Comparison of ENCODE assay signal across 20 cellular contexts in the genomic region with DNA sequence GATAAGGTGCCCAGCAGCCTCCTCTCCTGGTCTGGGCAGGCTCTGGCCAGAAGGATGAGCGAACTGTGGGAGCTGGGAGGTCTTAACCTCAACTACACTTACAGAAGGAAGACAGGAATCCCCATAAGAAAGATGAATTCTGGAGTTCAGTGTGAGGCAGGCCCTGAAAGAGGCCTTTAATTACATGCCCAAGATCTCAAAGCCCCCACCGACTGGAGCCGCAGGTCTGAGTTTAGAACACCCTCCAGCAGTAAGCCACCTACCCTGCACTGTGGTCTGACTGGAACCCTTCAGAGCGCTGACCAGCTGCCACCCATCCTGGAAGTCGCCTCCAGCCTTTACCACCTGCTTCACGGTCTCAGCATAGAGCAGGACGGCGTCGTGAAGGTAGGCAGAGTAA. TPM values are rescaled to one million over a fixed set of nuclear protein-coding genes. Genes with fewer than 3 reads are reported as not detected.
"Had no signal": no experiment of that assay in that cellular context is flagged by ENCODE, and none has a peak within 500 bp of the region (broad histone marks: within the 10 kb centered on the region; RNA-seq: fewer than 3 reads in every experiment).

No MANE protein-coding gene starts in this region.

- DNase-seq: colonic mucosa; dermis blood vessel endothelial cell; dorsolateral prefrontal cortex; effector CD4-positive, alpha-beta T cell; effector memory CD4-positive, alpha-beta T cell; foreskin keratinocyte; heart left ventricle; hypothalamus; islet precursor cell; kidney; kidney glomerular epithelial cell; left colon; left ventricle myocardium superior; lower lobe of right lung; mesenchymal stem cell had no signal

- H3K27me3 ChIP-seq: colonic mucosa, dorsolateral prefrontal cortex, esophagus muscularis mucosa, foreskin keratinocyte, gastroesophageal sphincter, heart left ventricle, hepatocyte had no signal

- H3K27ac ChIP-seq: colonic mucosa, dorsolateral prefrontal cortex, esophagus muscularis mucosa, foreskin keratinocyte, gastroesophageal sphincter, heart left ventricle, hepatocyte, lower lobe of right lung had no signal

- H3K9me3 ChIP-seq: colonic mucosa, gastroesophageal sphincter, heart left ventricle, lower lobe of right lung, mucosa of descending colon had no signal

- H3K4me2 ChIP-seq: hepatocyte had no signal

- H3K4me3 ChIP-seq: colonic mucosa, dorsolateral prefrontal cortex, esophagus muscularis mucosa, gastroesophageal sphincter, heart left ventricle, hepatocyte, lower lobe of right lung, mucosa of descending colon had no signal

- H3K79me2 ChIP-seq: hepatocyte had no signal

- H2AFZ ChIP-seq: hepatocyte had no signal

- H3K36me3 ChIP-seq: colonic mucosa, esophagus muscularis mucosa, gastroesophageal sphincter, heart left ventricle, lower lobe of right lung had no signal

- H3K4me1 ChIP-seq: colonic mucosa, esophagus muscularis mucosa, foreskin keratinocyte, gastroesophageal sphincter, heart left ventricle, lower lobe of right lung had no signal

RNA-seq across cellular contexts. Expression of gene ACSL5, which starts 28.2 kb away (rescaled TPM):
- total RNA-seq: foreskin keratinocyte, mesothelial cell of epicardium had no signal
- polyA plus RNA-seq: foreskin keratinocyte had no signal
